11 cellular contexts compared by ENCODE assay signal in genomic region chr1:94783342-94784264, GRCh38. TPM values are rescaled to one million over a fixed set of nuclear protein-coding genes. Genes with fewer than 3 reads are reported as not detected.
DNase-seq lines count a peak whose midpoint lies in the region; ATAC-seq and TF ChIP-seq lines count a peak whose summit lies in the region.
"Had no signal": no experiment of that assay in that cellular context is flagged by ENCODE, and none has a peak within 500 bp of the region (broad histone marks: within the 10 kb centered on the region; RNA-seq: fewer than 3 reads in every experiment).

No MANE protein-coding gene starts in this region.

- H3K4me1 ChIP-seq in skeletal muscle satellite cell (ENCODE audit: control insufficient read depth, insufficient read depth, low read length): peaks cover 18% of the 10 kb centered on the region

- in situ Hi-C loops in astrocyte of the cerebellum (cut with HindIII; ENCODE audit: low sequenced_read_pairs): loop anchor here (25.0 kb wide), 1 partner anchor 246 kb away; the partner anchor contains the start of gene F3

- no peak for ATAC-seq in HG02610 (IDR thresholded peaks at IDR 0.05; ENCODE audit: unreplicated experiment)
- no peak for ATAC-seq in HG03457 (IDR thresholded peaks at IDR 0.05; ENCODE audit: unreplicated experiment)
- ATAC-seq: GM12878 had no signal

- no peak for TF ChIP-seq CTCF in astrocyte of the cerebellum (IDR thresholded peaks at IDR 0.05; ENCODE audit: low read depth, low read length, missing control alignments)

- DNase-seq in H4 (ENCODE audit: low spot score) (peak; percentile 77), astrocyte of the cerebellum (ENCODE audit: low read depth) (peak; percentile 97), hippocampal formation (lab: John Stamatoyannopoulos, UW) (peak; percentile 33 to 55), AML-193 (lab: John Stamatoyannopoulos, UW) (no peak), NCI-H774 (lab: John Stamatoyannopoulos, UW) (no peak)

- H3K9ac ChIP-seq in skeletal muscle satellite cell (ENCODE audit: low read depth, low read length): peak overlapping the region; percentile 9

- H3K4me2 ChIP-seq in skeletal muscle satellite cell (ENCODE audit: low read length): peak overlapping the region; percentile 54

- H3K36me3 ChIP-seq in skeletal muscle satellite cell (ENCODE audit: insufficient read depth, low read length): no peaks in the 10 kb centered on the region

- H3K27me3 ChIP-seq in skeletal muscle satellite cell (ENCODE audit: control insufficient read depth, insufficient read depth, low read length): peaks cover 52% of the 10 kb centered on the region
- H3K27me3 ChIP-seq: dorsolateral prefrontal cortex had no signal

- H3K9me3 ChIP-seq in skeletal muscle satellite cell (replicated peaks; ENCODE audit: low read length): no peaks in the 10 kb centered on the region

- no peak overlapping the region for H3K4me3 ChIP-seq in astrocyte of the cerebellum (ENCODE audit: low read depth, low read length)
- H3K4me3 ChIP-seq in skeletal muscle satellite cell (ENCODE audit: low read length): no peak overlapping the region
- H3K4me3 ChIP-seq: GM12878, SK-N-MC had no signal

RNA-seq across cellular contexts. Expression of gene SLC44A3, which starts 36.6 kb away (rescaled TPM):
- 1.1 and 2.7 TPM in 2 replicates for total RNA-seq in H4 (2014; rRNA removed; shearing (Covaris generic))
- total RNA-seq in skeletal muscle satellite cell (2012; rRNA removed): 0.44 and 1.0 TPM in 2 replicates
- total RNA-seq: GM12878 had no signal

Comparison
In these comparisons a context has a peak if more than half of its experiments do, and no peak if none do; other contexts are left out.
1. DNase-seq: peak in H4 (single experiment), astrocyte of the cerebellum (single experiment) and hippocampal formation (2 of 2); none in AML-193 (0 of 2) and NCI-H774 (single experiment).